Comparison of ENCODE assay signal across 1 cellular context in the genomic region with DNA sequence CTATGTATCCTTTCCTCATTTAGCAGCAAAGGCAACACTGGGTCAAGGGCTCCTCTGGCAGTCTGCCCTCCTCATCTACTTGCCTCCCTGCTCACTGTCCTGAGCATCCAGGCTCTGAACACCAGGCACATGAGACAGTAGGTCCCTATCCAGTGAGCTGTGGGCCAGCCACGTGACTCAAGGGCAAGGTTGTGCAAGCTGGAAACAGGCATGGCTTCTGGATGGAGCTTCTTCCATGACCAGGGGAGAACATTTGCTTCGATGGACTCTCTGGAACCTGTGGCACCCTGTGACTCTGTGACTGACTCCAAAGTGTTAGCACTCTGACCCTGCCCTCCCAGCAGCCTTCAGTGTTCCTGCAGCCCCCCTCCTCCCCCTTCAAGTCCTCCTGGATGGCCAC.
TF ChIP-seq lines count a peak whose summit lies in the region.

No MANE protein-coding gene starts in this region.

TF ChIP-seq in K562, 482 proteins besides CTCF, POLR2A, EP300 and RAD21:
- TF ChIP-seq CREBBP (IDR thresholded peaks at IDR 0.05; ENCODE audit: low read depth, low read length) (no peak), ZNF23 (CRISPR knock-in tag; IDR thresholded peaks at IDR 0.05) (no peak), PML (IDR thresholded peaks at IDR 0.05; ENCODE audit: low read length) (no peak), PHB (CRISPR knock-in tag; IDR thresholded peaks at IDR 0.05) (no peak)
- TF ChIP-seq, protein P1, sequence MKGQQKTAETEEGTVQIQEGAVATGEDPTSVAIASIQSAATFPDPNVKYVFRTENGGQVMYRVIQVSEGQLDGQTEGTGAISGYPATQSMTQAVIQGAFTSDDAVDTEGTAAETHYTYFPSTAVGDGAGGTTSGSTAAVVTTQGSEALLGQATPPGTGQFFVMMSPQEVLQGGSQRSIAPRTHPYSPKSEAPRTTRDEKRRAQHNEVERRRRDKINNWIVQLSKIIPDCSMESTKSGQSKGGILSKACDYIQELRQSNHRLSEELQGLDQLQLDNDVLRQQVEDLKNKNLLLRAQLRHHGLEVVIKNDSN (CRISPR knock-in tag; IDR thresholded peaks at IDR 0.05): 0 out of 2 replicates have a peak, but pooled peaks have one; percentile 20
- TF ChIP-seq, protein P2, sequence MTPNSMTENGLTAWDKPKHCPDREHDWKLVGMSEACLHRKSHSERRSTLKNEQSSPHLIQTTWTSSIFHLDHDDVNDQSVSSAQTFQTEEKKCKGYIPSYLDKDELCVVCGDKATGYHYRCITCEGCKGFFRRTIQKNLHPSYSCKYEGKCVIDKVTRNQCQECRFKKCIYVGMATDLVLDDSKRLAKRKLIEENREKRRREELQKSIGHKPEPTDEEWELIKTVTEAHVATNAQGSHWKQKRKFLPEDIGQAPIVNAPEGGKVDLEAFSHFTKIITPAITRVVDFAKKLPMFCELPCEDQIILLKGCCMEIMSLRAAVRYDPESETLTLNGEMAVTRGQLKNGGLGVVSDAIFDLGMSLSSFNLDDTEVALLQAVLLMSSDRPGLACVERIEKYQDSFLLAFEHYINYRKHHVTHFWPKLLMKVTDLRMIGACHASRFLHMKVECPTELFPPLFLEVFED (CRISPR knock-in tag; conservative IDR thresholded peaks at IDR 0.05): no peak
